In the genomic region with DNA sequence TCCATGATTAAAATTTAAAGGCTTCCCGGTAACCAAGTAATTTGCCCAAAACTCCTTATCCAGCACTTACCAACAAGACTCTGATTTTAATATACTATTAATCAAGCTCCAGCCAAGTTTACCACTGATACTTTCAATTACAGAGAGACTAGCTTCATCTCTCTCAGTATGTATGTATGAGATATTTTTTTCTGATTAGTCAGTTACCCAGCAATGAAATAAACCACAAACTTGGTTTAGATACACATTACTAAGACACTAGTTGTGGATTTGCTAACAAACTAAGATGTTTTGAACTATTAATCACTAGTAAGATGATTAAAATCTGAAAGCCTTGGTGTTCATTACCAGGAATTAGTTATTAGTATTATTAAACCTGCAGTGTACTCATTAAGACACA, we compare ENCODE assay signal across 2 cellular contexts.
A peak's percentile ranks its signal among the peaks of the same experiment; 100 is the strongest.
TF ChIP-seq lines count a peak whose summit lies in the region.

No MANE protein-coding gene starts in this region.

TF ChIP-seq in IMR-90, 13 proteins besides CTCF, POLR2A, EP300 and RAD21 (continued from another document):
- no peak for TF ChIP-seq ELK1 (IDR thresholded peaks at IDR 0.05; ENCODE audit: borderline replicate concordance, low read depth, low read length)
- TF ChIP-seq FOS (IDR thresholded peaks at IDR 0.05; ENCODE audit: low read depth, low read length), result 0 out of 2 replicates have a peak, but pooled peaks have one; percentile 5

TF ChIP-seq in HEK293T, 16 proteins besides CTCF, POLR2A, EP300 and RAD21 (continued from another document):
- TF ChIP-seq FOXA1 (IDR thresholded peaks at IDR 0.05) (no peak), NFRKB (IDR thresholded peaks at IDR 0.05) (no peak), ZNF384 (IDR thresholded peaks at IDR 0.05) (no peak), ARNT (IDR thresholded peaks at IDR 0.05) (no peak), FOXK2 (IDR thresholded peaks at IDR 0.05) (no peak), BHLHE40 (IDR thresholded peaks at IDR 0.05; ENCODE audit: borderline replicate concordance) (no peak), L3MBTL2 (conservative IDR thresholded peaks at IDR 0.05) (no peak), FOXM1 (IDR thresholded peaks at IDR 0.05; ENCODE audit: borderline replicate concordance) (no peak), HDGF (IDR thresholded peaks at IDR 0.05; ENCODE audit: borderline replicate concordance) (no peak)
